ENCODE assay signal across 4 cellular contexts in genomic region chr12:55479136-55479535, GRCh38. TPM values are rescaled to one million over a fixed set of nuclear protein-coding genes. Genes with fewer than 3 reads are reported as not detected.
"Had no signal": no experiment of that assay in that cellular context is flagged by ENCODE, and none has a peak within 500 bp of the region (broad histone marks: within the 10 kb centered on the region; RNA-seq: fewer than 3 reads in every experiment).

No MANE protein-coding gene starts in this region.

RNA-seq across cellular contexts. Expression of gene OR6C70, which starts 9.2 kb away (rescaled TPM):
- total RNA-seq: LHCN-M2, M059J, MCF 10A, NCI-H460 had no signal

RNA-seq across cellular contexts. Expression of gene OR6C68, which starts 13.0 kb away (rescaled TPM):
- total RNA-seq: LHCN-M2, M059J, MCF 10A, NCI-H460 had no signal

RNA-seq across cellular contexts. Expression of gene OR6C2, which starts 35.3 kb away (rescaled TPM):
- total RNA-seq: LHCN-M2, M059J, MCF 10A, NCI-H460 had no signal

RNA-seq across cellular contexts. Expression of gene OR6C76, which starts 53.1 kb away (rescaled TPM):
- total RNA-seq: LHCN-M2, M059J, MCF 10A, NCI-H460 had no signal
